11 cellular contexts compared by ENCODE assay signal in genomic region chr6:31354788-31355539, GRCh38. TPM values are rescaled to one million over a fixed set of nuclear protein-coding genes. Genes with fewer than 3 reads are reported as not detected.
DNase-seq lines count a peak whose midpoint lies in the region; ATAC-seq and TF ChIP-seq lines count a peak whose summit lies in the region.
"Had no signal": no experiment of that assay in that cellular context is flagged by ENCODE, and none has a peak within 500 bp of the region (broad histone marks: within the 10 kb centered on the region; RNA-seq: fewer than 3 reads in every experiment).

No MANE protein-coding gene starts in this region.

- no peaks in the 10 kb centered on the region for H3K9me3 ChIP-seq in BLaER1 treated with 17β-estradiol and CSF1 and Interleukin-3, amounts not matched to agents 10 nM and 100 nM (replicated peaks in 1 of 11)
- H3K9me3 ChIP-seq in neural progenitor cell (ENCODE audit: low read depth) = no peaks in the 10 kb centered on the region

- peaks cover 48% of the 10 kb centered on the region for H3K27me3 Mint-ChIP-seq in neural progenitor cell (ENCODE audit: insufficient read depth, low read depth)

- H3K36me3 Mint-ChIP-seq in neural progenitor cell = peaks cover 4% of the 10 kb centered on the region

- peak overlapping the region; percentile 94 to 99 (median 98) for H3K4me2 ChIP-seq in BLaER1 treated with 17β-estradiol and CSF1 and Interleukin-3, amounts not matched to agents 10 nM and 100 nM
- H3K4me2 ChIP-seq in neural progenitor cell = no peak overlapping the region

- no peaks in the 10 kb centered on the region for H3F3A ChIP-seq in neural progenitor cell (ENCODE audit: low read depth)

- H3K4me1 ChIP-seq in BLaER1 treated with 17β-estradiol and CSF1 and Interleukin-3, amounts not matched to agents 10 nM and 100 nM = peaks cover 22 to 44% (median 31%) of the 10 kb centered on the region in 10 experiments
- no peaks in the 10 kb centered on the region for H3K4me1 ChIP-seq in neural progenitor cell

- H3K4me1 Mint-ChIP-seq in neural progenitor cell = peaks cover 8% of the 10 kb centered on the region

- no peaks in the 10 kb centered on the region for H3K9me3 Mint-ChIP-seq in neural progenitor cell

- H3K27me3 ChIP-seq in BLaER1 treated with 17β-estradiol and CSF1 and Interleukin-3, amounts not matched to agents 10 nM and 100 nM = peaks cover 0 to 6% (median 0%) of the 10 kb centered on the region in 11 experiments; a peak in 1 of 22 replicates
- H3K27me3 ChIP-seq in neural progenitor cell = peaks cover 44% of the 10 kb centered on the region

- peak overlapping the region; percentile 73 for H3K4me3 Mint-ChIP-seq in neural progenitor cell

- no peaks in the 10 kb centered on the region for H3K79me2 ChIP-seq in neural progenitor cell (ENCODE audit: low read depth)

- peak; percentile 13 for TF ChIP-seq POLR2A in GM18505 (IDR thresholded peaks at IDR 0.05; ENCODE audit: borderline replicate concordance, extremely low read depth, insufficient read depth, insufficient read length)

- DNase-seq in central memory CD4-positive, alpha-beta T cell = peak; percentile 4
- DNase-seq in neural progenitor cell (ENCODE audit: low spot score) (no peak), D341Med (ENCODE audit: low spot score) (no peak), DMS79 treated with DMSO at 0.1 percent for 48 hours (lab: John Stamatoyannopoulos, UW) (no peak)
- DNase-seq: DMS153, NCI-H345 had no signal

- ATAC-seq in GM18505 (IDR thresholded peaks at IDR 0.05; ENCODE audit: unreplicated experiment) (no peak), HG03460 (IDR thresholded peaks at IDR 0.05; ENCODE audit: unreplicated experiment) (no peak), HG02588 (IDR thresholded peaks at IDR 0.05; ENCODE audit: unreplicated experiment) (no peak)

- peak overlapping the region; percentile 74 to 89 (median 81) for H3K4me3 ChIP-seq in BLaER1 treated with 17β-estradiol and CSF1 and Interleukin-3, amounts not matched to agents 10 nM and 100 nM
- no peak overlapping the region for H3K4me3 ChIP-seq in neural progenitor cell
- H3K4me3 ChIP-seq: SK-N-MC had no signal

- peaks cover 35 to 41% (median 38%) of the 10 kb centered on the region in 11 experiments for H4K20me1 ChIP-seq in BLaER1 treated with 17β-estradiol and CSF1 and Interleukin-3, amounts not matched to agents 10 nM and 100 nM
- no peaks in the 10 kb centered on the region for H4K20me1 ChIP-seq in neural progenitor cell (ENCODE audit: low read depth)

- H3K27ac Mint-ChIP-seq in neural progenitor cell = no peak overlapping the region

- no peak overlapping the region for H2AFZ ChIP-seq in neural progenitor cell (replicated peaks)

- peak overlapping the region in 9 of 11 experiments; percentile 20 to 60 (median 43); a peak in 15 of 22 replicates for H3K27ac ChIP-seq in BLaER1 treated with 17β-estradiol and CSF1 and Interleukin-3, amounts not matched to agents 10 nM and 100 nM
- H3K27ac ChIP-seq in neural progenitor cell = no peak overlapping the region
- H3K27ac ChIP-seq: SK-N-MC had no signal

- peaks cover 23 to 29% (median 25%) of the 10 kb centered on the region in 11 experiments for H3K36me3 ChIP-seq in BLaER1 treated with 17β-estradiol and CSF1 and Interleukin-3, amounts not matched to agents 10 nM and 100 nM
- H3K36me3 ChIP-seq in neural progenitor cell = no peaks in the 10 kb centered on the region

- no peak for TF ChIP-seq CTCF in neural progenitor cell (IDR thresholded peaks at IDR 0.05)

- H3K9ac ChIP-seq in BLaER1 treated with 17β-estradiol and CSF1 and Interleukin-3, amounts not matched to agents 10 nM and 100 nM = peak overlapping the region; percentile 81 to 96 (median 94)
- H3K9ac ChIP-seq in neural progenitor cell = no peak overlapping the region

RNA-seq across cellular contexts. Expression of gene HLA-B, which starts 2.0 kb away (rescaled TPM):
- total RNA-seq in neural progenitor cell (ENCODE audit: low replicate concordance) = 16.2 and 21.8 TPM in 2 replicates

RNA-seq across cellular contexts. Expression of gene MICA, which starts 48.4 kb away (rescaled TPM):
- total RNA-seq in neural progenitor cell (ENCODE audit: low replicate concordance) = 15.0 and 21.4 TPM in 2 replicates
